In the genomic region with DNA sequence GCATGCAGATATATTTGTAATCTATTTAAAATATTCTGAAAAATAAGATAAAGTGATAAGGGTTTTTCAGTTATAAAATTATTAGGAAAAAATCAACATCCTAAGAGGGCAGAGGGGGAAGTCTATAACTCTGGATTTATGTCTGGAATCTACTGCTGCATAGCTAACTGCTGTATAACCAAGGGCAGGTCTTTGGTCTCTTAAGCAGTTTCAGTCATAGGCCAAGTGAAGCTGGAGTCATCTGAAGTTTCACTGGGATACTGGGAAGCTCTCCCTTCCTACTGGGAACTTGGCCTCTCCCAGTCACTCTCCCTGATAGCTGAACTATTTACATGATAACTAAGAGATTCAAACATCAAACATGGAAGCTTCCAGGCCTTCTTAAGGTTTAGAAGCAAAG, we compare ENCODE assay signal across 2 cellular contexts.
TF ChIP-seq lines count a peak whose summit lies in the region.

No MANE protein-coding gene starts in this region.

TF ChIP-seq in SK-N-SH, 30 proteins besides CTCF, POLR2A, EP300 and RAD21:
- TF ChIP-seq TCF12 (IDR thresholded peaks at IDR 0.05), result no peak
- TF ChIP-seq POLR2AphosphoS5 (IDR thresholded peaks at IDR 0.05; ENCODE audit: low read depth, low read length), result no peak
- TF ChIP-seq MXI1 (IDR thresholded peaks at IDR 0.05; ENCODE audit: low read depth, low read length), result no peak
- TF ChIP-seq, protein P1, sequence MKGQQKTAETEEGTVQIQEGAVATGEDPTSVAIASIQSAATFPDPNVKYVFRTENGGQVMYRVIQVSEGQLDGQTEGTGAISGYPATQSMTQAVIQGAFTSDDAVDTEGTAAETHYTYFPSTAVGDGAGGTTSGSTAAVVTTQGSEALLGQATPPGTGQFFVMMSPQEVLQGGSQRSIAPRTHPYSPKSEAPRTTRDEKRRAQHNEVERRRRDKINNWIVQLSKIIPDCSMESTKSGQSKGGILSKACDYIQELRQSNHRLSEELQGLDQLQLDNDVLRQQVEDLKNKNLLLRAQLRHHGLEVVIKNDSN (IDR thresholded peaks at IDR 0.05; ENCODE audit: borderline replicate concordance, low read depth), result no peak
- TF ChIP-seq GATA2 (CRISPR knock-in tag; IDR thresholded peaks at IDR 0.05), result no peak
- TF ChIP-seq RFX5 (IDR thresholded peaks at IDR 0.05; ENCODE audit: low read length), result no peak
- TF ChIP-seq ELF1 (IDR thresholded peaks at IDR 0.05), result no peak
- TF ChIP-seq, protein P2, sequence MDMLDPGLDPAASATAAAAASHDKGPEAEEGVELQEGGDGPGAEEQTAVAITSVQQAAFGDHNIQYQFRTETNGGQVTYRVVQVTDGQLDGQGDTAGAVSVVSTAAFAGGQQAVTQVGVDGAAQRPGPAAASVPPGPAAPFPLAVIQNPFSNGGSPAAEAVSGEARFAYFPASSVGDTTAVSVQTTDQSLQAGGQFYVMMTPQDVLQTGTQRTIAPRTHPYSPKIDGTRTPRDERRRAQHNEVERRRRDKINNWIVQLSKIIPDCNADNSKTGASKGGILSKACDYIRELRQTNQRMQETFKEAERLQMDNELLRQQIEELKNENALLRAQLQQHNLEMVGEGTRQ (IDR thresholded peaks at IDR 0.05; ENCODE audit: borderline replicate concordance, low read depth, low read length), result no peak
- no peak for TF ChIP-seq FOXM1 (IDR thresholded peaks at IDR 0.05; ENCODE audit: low read depth)
- no peak for TF ChIP-seq MEF2A (IDR thresholded peaks at IDR 0.05; ENCODE audit: borderline replicate concordance, low read depth)
- TF ChIP-seq SIN3A (IDR thresholded peaks at IDR 0.05; ENCODE audit: borderline replicate concordance, low read depth, low read length), result no peak
- no peak for TF ChIP-seq NRF1 (IDR thresholded peaks at IDR 0.05; ENCODE audit: low read depth, low read length)
- TF ChIP-seq FOXJ3 (CRISPR knock-in tag; IDR thresholded peaks at IDR 0.05), result no peak
- no peak for TF ChIP-seq FOSL2 (IDR thresholded peaks at IDR 0.05; ENCODE audit: borderline replicate concordance, low read depth)
- TF ChIP-seq, protein P3, sequence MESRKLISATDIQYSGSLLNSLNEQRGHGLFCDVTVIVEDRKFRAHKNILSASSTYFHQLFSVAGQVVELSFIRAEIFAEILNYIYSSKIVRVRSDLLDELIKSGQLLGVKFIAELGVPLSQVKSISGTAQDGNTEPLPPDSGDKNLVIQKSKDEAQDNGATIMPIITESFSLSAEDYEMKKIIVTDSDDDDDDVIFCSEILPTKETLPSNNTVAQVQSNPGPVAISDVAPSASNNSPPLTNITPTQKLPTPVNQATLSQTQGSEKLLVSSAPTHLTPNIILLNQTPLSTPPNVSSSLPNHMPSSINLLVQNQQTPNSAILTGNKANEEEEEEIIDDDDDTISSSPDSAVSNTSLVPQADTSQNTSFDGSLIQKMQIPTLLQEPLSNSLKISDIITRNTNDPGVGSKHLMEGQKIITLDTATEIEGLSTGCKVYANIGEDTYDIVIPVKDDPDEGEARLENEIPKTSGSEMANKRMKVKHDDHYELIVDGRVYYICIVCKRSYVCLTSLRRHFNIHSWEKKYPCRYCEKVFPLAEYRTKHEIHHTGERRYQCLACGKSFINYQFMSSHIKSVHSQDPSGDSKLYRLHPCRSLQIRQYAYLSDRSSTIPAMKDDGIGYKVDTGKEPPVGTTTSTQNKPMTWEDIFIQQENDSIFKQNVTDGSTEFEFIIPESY (IDR thresholded peaks at IDR 0.05; ENCODE audit: borderline replicate concordance, low read depth), result no peak
- TF ChIP-seq CHD2 (IDR thresholded peaks at IDR 0.05; ENCODE audit: low read length, partially characterized antibody), result no peak
- TF ChIP-seq TAF1 (IDR thresholded peaks at IDR 0.05; ENCODE audit: borderline replicate concordance, low read depth, low read length), result no peak
- TF ChIP-seq GABPA (IDR thresholded peaks at IDR 0.05; ENCODE audit: low read depth), result no peak
- TF ChIP-seq, protein P4, sequence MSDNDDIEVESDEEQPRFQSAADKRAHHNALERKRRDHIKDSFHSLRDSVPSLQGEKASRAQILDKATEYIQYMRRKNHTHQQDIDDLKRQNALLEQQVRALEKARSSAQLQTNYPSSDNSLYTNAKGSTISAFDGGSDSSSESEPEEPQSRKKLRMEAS (IDR thresholded peaks at IDR 0.05; ENCODE audit: low read depth), result no peak
- TF ChIP-seq, protein P5, sequence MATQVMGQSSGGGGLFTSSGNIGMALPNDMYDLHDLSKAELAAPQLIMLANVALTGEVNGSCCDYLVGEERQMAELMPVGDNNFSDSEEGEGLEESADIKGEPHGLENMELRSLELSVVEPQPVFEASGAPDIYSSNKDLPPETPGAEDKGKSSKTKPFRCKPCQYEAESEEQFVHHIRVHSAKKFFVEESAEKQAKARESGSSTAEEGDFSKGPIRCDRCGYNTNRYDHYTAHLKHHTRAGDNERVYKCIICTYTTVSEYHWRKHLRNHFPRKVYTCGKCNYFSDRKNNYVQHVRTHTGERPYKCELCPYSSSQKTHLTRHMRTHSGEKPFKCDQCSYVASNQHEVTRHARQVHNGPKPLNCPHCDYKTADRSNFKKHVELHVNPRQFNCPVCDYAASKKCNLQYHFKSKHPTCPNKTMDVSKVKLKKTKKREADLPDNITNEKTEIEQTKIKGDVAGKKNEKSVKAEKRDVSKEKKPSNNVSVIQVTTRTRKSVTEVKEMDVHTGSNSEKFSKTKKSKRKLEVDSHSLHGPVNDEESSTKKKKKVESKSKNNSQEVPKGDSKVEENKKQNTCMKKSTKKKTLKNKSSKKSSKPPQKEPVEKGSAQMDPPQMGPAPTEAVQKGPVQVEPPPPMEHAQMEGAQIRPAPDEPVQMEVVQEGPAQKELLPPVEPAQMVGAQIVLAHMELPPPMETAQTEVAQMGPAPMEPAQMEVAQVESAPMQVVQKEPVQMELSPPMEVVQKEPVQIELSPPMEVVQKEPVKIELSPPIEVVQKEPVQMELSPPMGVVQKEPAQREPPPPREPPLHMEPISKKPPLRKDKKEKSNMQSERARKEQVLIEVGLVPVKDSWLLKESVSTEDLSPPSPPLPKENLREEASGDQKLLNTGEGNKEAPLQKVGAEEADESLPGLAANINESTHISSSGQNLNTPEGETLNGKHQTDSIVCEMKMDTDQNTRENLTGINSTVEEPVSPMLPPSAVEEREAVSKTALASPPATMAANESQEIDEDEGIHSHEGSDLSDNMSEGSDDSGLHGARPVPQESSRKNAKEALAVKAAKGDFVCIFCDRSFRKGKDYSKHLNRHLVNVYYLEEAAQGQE (IDR thresholded peaks at IDR 0.05; ENCODE audit: low read depth, low read length), result no peak

TF ChIP-seq in H1, 55 proteins besides CTCF, POLR2A, EP300 and RAD21:
- TF ChIP-seq MAFK (IDR thresholded peaks at IDR 0.05; ENCODE audit: low read depth, low read length) (no peak), POLR2AphosphoS5 (IDR thresholded peaks at IDR 0.05; ENCODE audit: low read depth, low read length) (no peak), HDAC2 (IDR thresholded peaks at IDR 0.05; ENCODE audit: borderline replicate concordance in 1 of 2, low read depth in 2 of 2, low read length in 2 of 2) (no peak), CHD1 (IDR thresholded peaks at IDR 0.05; ENCODE audit: low read depth, low read length) (no peak), RNF2 (IDR thresholded peaks at IDR 0.05; ENCODE audit: borderline replicate concordance, low read depth, low read length, missing control alignments, poor library complexity, severe bottlenecking) (no peak), SRF (IDR thresholded peaks at IDR 0.05; ENCODE audit: low read depth, low read length) (no peak), BACH1 (IDR thresholded peaks at IDR 0.05; ENCODE audit: low read length) (no peak), NRF1 (IDR thresholded peaks at IDR 0.05; ENCODE audit: low read depth, low read length) (no peak), ZNF274 (IDR thresholded peaks at IDR 0.05; ENCODE audit: borderline replicate concordance, extremely low read depth, low read length) (no peak), CBX5 (IDR thresholded peaks at IDR 0.05; ENCODE audit: low read depth, low read length) (no peak), TEAD4 (IDR thresholded peaks at IDR 0.05; ENCODE audit: low read depth, low read length) (no peak)
- TF ChIP-seq, protein P2 (IDR thresholded peaks at IDR 0.05; ENCODE audit: low read length), result no peak
